19 cellular contexts compared by ENCODE assay signal in genomic region chr2:136253288-136254004, GRCh38.
DNase-seq lines count a peak whose midpoint lies in the region; ATAC-seq, FAIRE-seq and TF ChIP-seq lines count a peak whose summit lies in the region.
"Had no signal": no experiment of that assay in that cellular context is flagged by ENCODE, and none has a peak within 500 bp of the region (broad histone marks: within the 10 kb centered on the region; RNA-seq: fewer than 3 reads in every experiment).

No MANE protein-coding gene starts in this region.

- no peaks in the 10 kb centered on the region for H3K9me3 Mint-ChIP-seq in central memory CD8-positive, alpha-beta T cell
- H3K9me3 Mint-ChIP-seq: activated T-helper 2 cell treated with anti-CD3 and anti-CD28 coated beads, Interferon-gamma antibody, Interleukin-2, Interleukin-4, amounts not matched to agents 10 μg/mL and 5 μg/mL and 100 μg/mL, durations not matched to agents 14 hours and 24 hours and 36 hours; CD4-positive, alpha-beta T cell; nephron progenitor cell had no signal

- H3K27ac ChIP-seq in RWPE1 = no peak overlapping the region
- H3K27ac ChIP-seq: esophagus squamous epithelium, KMS-11 had no signal

- no peak overlapping the region for H3K4me3 Mint-ChIP-seq in central memory CD8-positive, alpha-beta T cell
- H3K4me3 Mint-ChIP-seq: CD4-positive, alpha-beta T cell; immature natural killer cell; nephron progenitor cell had no signal

- H3K36me3 Mint-ChIP-seq in central memory CD8-positive, alpha-beta T cell (ENCODE audit: insufficient read depth) = peaks cover 3% of the 10 kb centered on the region
- H3K36me3 Mint-ChIP-seq: immature natural killer cell had no signal

- no peak for TF ChIP-seq CTCF in RWPE1 (conservative IDR thresholded peaks at IDR 0.05; ENCODE audit: low read depth)

- POLR2A ChIA-PET in RWPE1 (lab: Yijun Ruan, JAX; ENCODE audit: low non-redundant PET) = no interaction called here

- ATAC-seq in HG03196 (IDR thresholded peaks at IDR 0.05; ENCODE audit: unreplicated experiment) (peak; percentile 32), HG02884 (IDR thresholded peaks at IDR 0.05; ENCODE audit: unreplicated experiment) (no peak)
- ATAC-seq in central memory CD8-positive, alpha-beta T cell (replicated peaks; ENCODE audit: extremely low read depth, poor library complexity, severe bottlenecking) = no peak

- DNase-seq in GM18507 (ENCODE audit: extremely low spot score, insufficient read length, low read depth) (no peak), posterior vena cava (ENCODE audit: low spot score) (peak; percentile 85), SW480 (ENCODE audit: low spot score) (no peak), RWPE1 (ENCODE audit: low spot score) (no peak)
- no peak for DNase-seq in central memory CD8-positive, alpha-beta T cell (ENCODE audit: low spot score in 2 of 2)
- DNase-seq in activated T-cell treated with anti-CD3 and anti-CD28 coated beads, Interleukin-2, amount 50 U/mL, for 48 hours = no peak
- DNase-seq: activated CD4-positive, alpha-beta T cell treated with anti-CD3 and anti-CD28 coated beads for 1 hour; caudate nucleus; CD4-positive, alpha-beta T cell; esophagus squamous epithelium; immature natural killer cell; NCI-H2171; nephron progenitor cell; SHP77; stimulated activated CD4-positive, alpha-beta T cell treated with anti-CD3 and anti-CD28 coated beads, Interleukin-15, amount 100 ng/mL, for 24 hours had no signal

- H3K4me1 Mint-ChIP-seq in central memory CD8-positive, alpha-beta T cell = peaks cover 14% of the 10 kb centered on the region

- H3K27ac Mint-ChIP-seq in central memory CD8-positive, alpha-beta T cell (ENCODE audit: low read depth) = peak overlapping the region; percentile 44
- H3K27ac Mint-ChIP-seq: activated T-helper 2 cell treated with anti-CD3 and anti-CD28 coated beads, Interferon-gamma antibody, Interleukin-2, Interleukin-4, amounts not matched to agents 10 μg/mL and 5 μg/mL and 100 μg/mL, durations not matched to agents 14 hours and 24 hours and 36 hours; CD4-positive, alpha-beta T cell; nephron progenitor cell had no signal

- intact Hi-C loops in posterior vena cava (cut with DNase I) = no loop called here

- FAIRE-seq in GM18507 (lab: Jason Lieb, UNC) = peak; percentile 49

- CTCF ChIA-PET in RWPE1 (lab: Yijun Ruan, JAX) = interaction anchor here (0.9 kb wide), 1 partner anchor 340 kb away, joined by 4 read pairs; no protein-coding TSS in a partner anchor

- H3K27me3 Mint-ChIP-seq in central memory CD8-positive, alpha-beta T cell = no peaks in the 10 kb centered on the region
- H3K27me3 Mint-ChIP-seq: CD4-positive, alpha-beta T cell had no signal
